21 cellular contexts compared by ENCODE assay signal in the genomic region with DNA sequence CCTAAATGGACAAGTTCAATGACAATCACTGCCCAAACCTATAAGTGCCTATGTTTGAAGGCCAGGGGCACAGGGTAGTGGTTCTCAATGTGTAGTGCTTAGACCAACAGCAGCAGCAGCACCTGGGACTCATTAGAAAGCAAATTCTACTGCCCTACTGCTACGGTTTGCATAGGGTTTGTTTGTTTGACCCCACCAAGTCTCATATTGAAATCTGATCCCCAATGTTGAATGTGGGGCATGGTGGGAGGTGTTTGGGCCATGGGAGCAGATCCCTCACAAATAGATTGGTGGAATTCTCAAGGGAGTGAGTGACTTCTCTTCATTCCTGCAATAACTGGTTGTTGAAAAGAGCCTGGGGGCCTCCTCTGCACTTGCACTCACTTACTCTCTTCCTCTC. TPM values are rescaled to one million over a fixed set of nuclear protein-coding genes. Genes with fewer than 3 reads are reported as not detected.
"Had no signal": no experiment of that assay in that cellular context is flagged by ENCODE, and none has a peak within 500 bp of the region (broad histone marks: within the 10 kb centered on the region; RNA-seq: fewer than 3 reads in every experiment).

No MANE protein-coding gene starts in this region.

- ATAC-seq: mucosa of descending colon; naive thymus-derived CD8-positive, alpha-beta T cell; stimulated activated naive B cell treated with anti-CD40 and anti-IgM and Interleukin-4, amounts not matched to agents 10 μg/mL and 1 μg/mL and 100 μg/mL, for 72 hours; stimulated activated naive CD8-positive, alpha-beta T cell treated with anti-CD3 and anti-CD28 coated beads, Interleukin-15, amount 100 ng/mL, for 72 hours had no signal

- H3K4me1 Mint-ChIP-seq: stimulated activated naive CD8-positive, alpha-beta T cell treated with anti-CD3 and anti-CD28 coated beads, Interleukin-15, amount 100 ng/mL, for 72 hours had no signal

- H3K36me3 ChIP-seq: neutrophil, sigmoid colon, transverse colon had no signal

- H3K27me3 ChIP-seq: hepatocyte, neutrophil, sigmoid colon, testis, transverse colon had no signal

- H3K4me2 ChIP-seq: hepatocyte had no signal

- H3K36me3 Mint-ChIP-seq: naive thymus-derived CD8-positive, alpha-beta T cell; stimulated activated naive B cell treated with anti-CD40 and anti-IgM and Interleukin-4, amounts not matched to agents 10 μg/mL and 1 μg/mL and 100 μg/mL, for 72 hours had no signal

- H2AFZ ChIP-seq: hepatocyte had no signal

- H3K9me3 Mint-ChIP-seq: naive thymus-derived CD8-positive, alpha-beta T cell; stimulated activated naive B cell treated with anti-CD40 and anti-IgM and Interleukin-4, amounts not matched to agents 10 μg/mL and 1 μg/mL and 100 μg/mL, for 72 hours had no signal

- H3K4me3 ChIP-seq: coronary artery, hepatocyte, mucosa of descending colon, sigmoid colon, skin epidermis, testis, transverse colon had no signal

- H3K27ac Mint-ChIP-seq: endodermal cell; stimulated activated naive B cell treated with anti-CD40 and anti-IgM and Interleukin-4, amounts not matched to agents 10 μg/mL and 1 μg/mL and 100 μg/mL, for 72 hours; stimulated activated naive CD8-positive, alpha-beta T cell treated with anti-CD3 and anti-CD28 coated beads, Interleukin-15, amount 100 ng/mL, for 72 hours had no signal

- H3K4me1 ChIP-seq: sigmoid colon, testis had no signal

- H3K4me3 Mint-ChIP-seq: endodermal cell; naive thymus-derived CD8-positive, alpha-beta T cell; stimulated activated naive B cell treated with anti-CD40 and anti-IgM and Interleukin-4, amounts not matched to agents 10 μg/mL and 1 μg/mL and 100 μg/mL, for 72 hours; stimulated activated naive CD8-positive, alpha-beta T cell treated with anti-CD3 and anti-CD28 coated beads, Interleukin-15, amount 100 ng/mL, for 72 hours had no signal

- DNase-seq: effector CD4-positive, alpha-beta T cell; endodermal cell; erythroblast; foreskin melanocyte; head of caudate nucleus; kidney glomerular epithelial cell; mammary epithelial cell; mucosa of descending colon; naive thymus-derived CD8-positive, alpha-beta T cell; posterior cingulate gyrus; sigmoid colon; stimulated activated CD4-positive, alpha-beta T cell treated with anti-CD3 and anti-CD28 coated beads, Interleukin-2, amount 100 ng/mL, for 24 hours; stimulated activated CD4-positive, alpha-beta T cell treated with anti-CD3 and anti-CD28 coated beads, Interleukin-4, amount 100 ng/mL, for 4 hours; stimulated activated naive B cell treated with anti-CD40 and anti-IgM and Interleukin-4, amounts not matched to agents 10 μg/mL and 1 μg/mL and 100 μg/mL, for 72 hours; stimulated activated naive CD8-positive, alpha-beta T cell treated with anti-CD3 and anti-CD28 coated beads, Interleukin-15, amount 100 ng/mL, for 72 hours; testis; transverse colon had no signal

- H3K9me3 ChIP-seq: mucosa of descending colon, neutrophil, sigmoid colon, testis, transverse colon had no signal

- H3K27me3 Mint-ChIP-seq: stimulated activated naive B cell treated with anti-CD40 and anti-IgM and Interleukin-4, amounts not matched to agents 10 μg/mL and 1 μg/mL and 100 μg/mL, for 72 hours had no signal

- H3K27ac ChIP-seq: coronary artery, hepatocyte, neutrophil, sigmoid colon, skin epidermis, testis, transverse colon had no signal

RNA-seq across cellular contexts. Expression of a gene that starts 39.6 kb away (rescaled TPM):
- total RNA-seq: naive thymus-derived CD8-positive, alpha-beta T cell had no signal
- polyA plus RNA-seq: naive thymus-derived CD8-positive, alpha-beta T cell had no signal
